ENCODE assay signal across 14 cellular contexts in genomic region chr17:51397361-51398127, GRCh38.
DNase-seq lines count a peak whose midpoint lies in the region; ATAC-seq and TF ChIP-seq lines count a peak whose summit lies in the region.
"Had no signal": no experiment of that assay in that cellular context is flagged by ENCODE, and none has a peak within 500 bp of the region (broad histone marks: within the 10 kb centered on the region; RNA-seq: fewer than 3 reads in every experiment).

No MANE protein-coding gene starts in this region.

- H3K4me3 ChIP-seq in uterus (no peak overlapping the region), left ventricle myocardium inferior (no peak overlapping the region)

- no peak overlapping the region for H3K4me3 Mint-ChIP-seq in HFFc6
- no peak overlapping the region for H3K4me3 Mint-ChIP-seq in activated T-helper 17 cell treated with anti-CD3 and anti-CD28 coated beads, Interleukin-2, amount 50 U/mL, for 72 hours
- H3K4me3 Mint-ChIP-seq: activated CD8-positive, alpha-beta T cell treated with anti-CD3 and anti-CD28 coated beads for 36 hours; mesothelial cell of epicardium had no signal

- no peaks in the 10 kb centered on the region for H3K36me3 Mint-ChIP-seq in HFFc6 (ENCODE audit: low read depth)
- H3K36me3 Mint-ChIP-seq in activated T-helper 17 cell treated with anti-CD3 and anti-CD28 coated beads, Interleukin-2, amount 50 U/mL, for 72 hours (ENCODE audit: low read depth), result no peaks in the 10 kb centered on the region
- H3K36me3 Mint-ChIP-seq: mesothelial cell of epicardium had no signal

- peaks cover 5% of the 10 kb centered on the region; the same call in 1 of the 2 replicates for H3K4me1 Mint-ChIP-seq in HFFc6 (ENCODE audit: low read depth)
- peaks cover 4% of the 10 kb centered on the region for H3K4me1 Mint-ChIP-seq in activated T-helper 17 cell treated with anti-CD3 and anti-CD28 coated beads, Interleukin-2, amount 50 U/mL, for 72 hours
- H3K4me1 Mint-ChIP-seq: mesothelial cell of epicardium had no signal

- TF ChIP-seq CTCF in HFFc6 (IDR thresholded peaks at IDR 0.05) (no peak), uterus (IDR thresholded peaks at IDR 0.05) (no peak), left ventricle myocardium inferior (IDR thresholded peaks at IDR 0.05; ENCODE audit: borderline replicate concordance) (no peak)

- H3K27ac ChIP-seq in uterus (no peak overlapping the region), left ventricle myocardium inferior (replicated peaks) (no peak overlapping the region)
- H3K27ac ChIP-seq: C4-2B had no signal

- ATAC-seq in activated T-helper 17 cell treated with anti-CD3 and anti-CD28 coated beads, Interleukin-2, amount 50 U/mL, for 72 hours (replicated peaks), result peak; percentile 76
- ATAC-seq: activated CD8-positive, alpha-beta T cell treated with anti-CD3 and anti-CD28 coated beads for 36 hours had no signal

- H3K27ac Mint-ChIP-seq in HFFc6, result no peak overlapping the region
- no peak overlapping the region for H3K27ac Mint-ChIP-seq in activated T-helper 17 cell treated with anti-CD3 and anti-CD28 coated beads, Interleukin-2, amount 50 U/mL, for 72 hours
- H3K27ac Mint-ChIP-seq: activated CD8-positive, alpha-beta T cell treated with anti-CD3 and anti-CD28 coated beads for 36 hours; mesothelial cell of epicardium had no signal

- TF ChIP-seq POLR2A in uterus (IDR thresholded peaks at IDR 0.05), result no peak

- DNase-seq in AG08395 (ENCODE audit: low spot score), result peak; percentile 3
- DNase-seq in HFFc6, result peak; percentile 32
- DNase-seq in islet precursor cell, result peak; percentile 98
- no peak for DNase-seq in globus pallidus (ENCODE audit: low spot score)
- DNase-seq in uterus, result no peak
- no peak for DNase-seq in activated CD4-positive, alpha-beta T cell treated with anti-CD3 and anti-CD28 coated beads, Interleukin-2, amount 50 U/mL, for 4 hours
- DNase-seq in left ventricle myocardium inferior, result no peak
- DNase-seq: activated CD8-positive, alpha-beta T cell treated with anti-CD3 and anti-CD28 coated beads for 36 hours; activated effector memory CD4-positive, alpha-beta T cell treated with anti-CD3 and anti-CD28 coated beads, Interleukin-2, amount 50 U/mL, for 16 hours; GF-D8; stimulated activated CD4-positive, alpha-beta T cell treated with anti-CD3 and anti-CD28 coated beads, Interleukin-1b, Interleukin-23, amount 100 ng/mL, for 48 hours had no signal

- H3K9me3 Mint-ChIP-seq in HFFc6, result no peaks in the 10 kb centered on the region
- H3K9me3 Mint-ChIP-seq in activated T-helper 17 cell treated with anti-CD3 and anti-CD28 coated beads, Interleukin-2, amount 50 U/mL, for 72 hours, result no peaks in the 10 kb centered on the region
- H3K9me3 Mint-ChIP-seq: activated CD8-positive, alpha-beta T cell treated with anti-CD3 and anti-CD28 coated beads for 36 hours; mesothelial cell of epicardium had no signal

- no peaks in the 10 kb centered on the region; the same call in 1 of the 2 replicates for H3K27me3 Mint-ChIP-seq in HFFc6 (ENCODE audit: insufficient read depth)
- H3K27me3 Mint-ChIP-seq in activated T-helper 17 cell treated with anti-CD3 and anti-CD28 coated beads, Interleukin-2, amount 50 U/mL, for 72 hours, result no peaks in the 10 kb centered on the region
- H3K27me3 Mint-ChIP-seq: activated CD8-positive, alpha-beta T cell treated with anti-CD3 and anti-CD28 coated beads for 36 hours had no signal

- no peaks in the 10 kb centered on the region for H3K9me3 ChIP-seq in uterus
- H3K9me3 ChIP-seq in left ventricle myocardium inferior (replicated peaks), result no peaks in the 10 kb centered on the region

- no peaks in the 10 kb centered on the region for H3K4me1 ChIP-seq in uterus
- H3K4me1 ChIP-seq in left ventricle myocardium inferior, result no peaks in the 10 kb centered on the region

- no peaks in the 10 kb centered on the region for H3K36me3 ChIP-seq in uterus
- H3K36me3 ChIP-seq in left ventricle myocardium inferior, result no peaks in the 10 kb centered on the region

- H3K27me3 ChIP-seq in uterus, result no peaks in the 10 kb centered on the region
- H3K27me3 ChIP-seq in left ventricle myocardium inferior (ENCODE audit: low read depth), result no peaks in the 10 kb centered on the region

- intact Hi-C loops in uterus (cut with DNase I; ENCODE audit: low total_unique reads), result no loop called here
- intact Hi-C loops in left ventricle myocardium inferior (cut with micrococcal nuclease), result no loop called here

Comparison
In these comparisons a context has a peak if more than half of its experiments do, and no peak if none do; other contexts are left out.
1. DNase-seq: peak in AG08395 (single experiment), HFFc6 (single experiment) and islet precursor cell (single experiment); none in globus pallidus (single experiment), uterus (0 of 2), activated CD4-positive, alpha-beta T cell treated with anti-CD3 and anti-CD28 coated beads, Interleukin-2, amount 50 U/mL, for 4 hours (0 of 2) and left ventricle myocardium inferior (single experiment).